Comparison of ENCODE assay signal across 8 cellular contexts in the genomic region with DNA sequence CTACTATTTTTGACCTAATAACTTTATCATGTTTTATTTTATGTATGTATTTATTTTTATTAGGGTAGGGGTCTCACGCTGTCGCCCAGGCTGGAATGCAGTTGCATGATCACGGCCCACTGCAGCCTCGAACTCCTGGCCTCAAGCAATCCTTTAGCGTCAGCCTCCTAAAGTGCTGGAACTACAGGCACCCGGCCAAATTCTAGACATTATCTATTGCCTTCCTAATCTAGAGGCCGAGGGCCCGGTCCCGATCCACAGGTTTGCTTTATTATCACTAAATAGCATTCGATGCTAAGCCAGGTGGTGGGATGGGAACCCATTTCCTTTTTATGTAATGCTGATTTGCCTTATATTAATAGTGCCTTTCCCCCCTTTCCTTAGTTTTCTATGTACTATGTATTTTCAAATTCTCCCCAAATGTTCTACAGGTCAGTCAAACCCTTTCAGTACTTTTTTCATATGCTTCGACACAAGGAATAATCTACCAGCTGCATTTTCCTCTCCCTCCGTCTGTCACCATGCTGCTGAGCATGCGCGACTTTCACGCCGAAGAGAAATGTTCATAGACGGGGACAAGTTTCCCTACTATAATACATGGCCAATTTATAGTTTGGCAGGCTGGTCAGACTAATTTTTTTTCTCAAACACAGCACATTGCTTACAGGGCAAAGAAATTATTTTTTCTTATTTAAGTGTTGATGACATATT.
"Had no signal": no experiment of that assay in that cellular context is flagged by ENCODE, and none has a peak within 500 bp of the region (broad histone marks: within the 10 kb centered on the region; RNA-seq: fewer than 3 reads in every experiment).

No MANE protein-coding gene starts in this region.

- H3K4me2 ChIP-seq: KMS-11 had no signal

- H3K27me3 Mint-ChIP-seq: IgD-negative memory B cell had no signal

- H3K27ac ChIP-seq: HL-60, KMS-11 had no signal

- H3K9me3 Mint-ChIP-seq: IgD-negative memory B cell had no signal

- H3K4me3 Mint-ChIP-seq: IgD-negative memory B cell had no signal

- H3K9ac ChIP-seq: KMS-11 had no signal

- DNase-seq: IMR-90, KBM-7, KG1 had no signal

- FAIRE-seq: HepG2, HTR-8/SVneo had no signal

- ATAC-seq: HepG2 had no signal
